ENCODE assay signal across 1 cellular context in the genomic region with DNA sequence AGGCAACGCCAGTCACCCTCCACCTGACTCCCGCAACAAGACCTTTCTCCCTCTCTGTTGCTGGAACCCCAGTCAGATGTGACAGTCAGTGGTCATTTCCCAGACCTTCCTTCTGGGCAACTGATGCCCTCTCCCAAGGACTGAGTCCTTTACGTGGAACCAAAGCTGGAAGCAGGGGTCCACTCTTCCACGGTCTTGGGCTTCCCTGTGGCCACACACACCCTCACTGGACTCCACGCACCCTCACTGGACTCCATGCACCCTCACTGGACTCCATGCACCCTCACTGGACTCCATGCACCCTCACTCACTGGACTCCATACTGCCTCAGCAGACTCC.
TF ChIP-seq lines count a peak whose summit lies in the region.

No MANE protein-coding gene starts in this region.

TF ChIP-seq in HCT116, 20 proteins besides CTCF, POLR2A, EP300 and RAD21 (continued from another document):
- TF ChIP-seq, protein P1, sequence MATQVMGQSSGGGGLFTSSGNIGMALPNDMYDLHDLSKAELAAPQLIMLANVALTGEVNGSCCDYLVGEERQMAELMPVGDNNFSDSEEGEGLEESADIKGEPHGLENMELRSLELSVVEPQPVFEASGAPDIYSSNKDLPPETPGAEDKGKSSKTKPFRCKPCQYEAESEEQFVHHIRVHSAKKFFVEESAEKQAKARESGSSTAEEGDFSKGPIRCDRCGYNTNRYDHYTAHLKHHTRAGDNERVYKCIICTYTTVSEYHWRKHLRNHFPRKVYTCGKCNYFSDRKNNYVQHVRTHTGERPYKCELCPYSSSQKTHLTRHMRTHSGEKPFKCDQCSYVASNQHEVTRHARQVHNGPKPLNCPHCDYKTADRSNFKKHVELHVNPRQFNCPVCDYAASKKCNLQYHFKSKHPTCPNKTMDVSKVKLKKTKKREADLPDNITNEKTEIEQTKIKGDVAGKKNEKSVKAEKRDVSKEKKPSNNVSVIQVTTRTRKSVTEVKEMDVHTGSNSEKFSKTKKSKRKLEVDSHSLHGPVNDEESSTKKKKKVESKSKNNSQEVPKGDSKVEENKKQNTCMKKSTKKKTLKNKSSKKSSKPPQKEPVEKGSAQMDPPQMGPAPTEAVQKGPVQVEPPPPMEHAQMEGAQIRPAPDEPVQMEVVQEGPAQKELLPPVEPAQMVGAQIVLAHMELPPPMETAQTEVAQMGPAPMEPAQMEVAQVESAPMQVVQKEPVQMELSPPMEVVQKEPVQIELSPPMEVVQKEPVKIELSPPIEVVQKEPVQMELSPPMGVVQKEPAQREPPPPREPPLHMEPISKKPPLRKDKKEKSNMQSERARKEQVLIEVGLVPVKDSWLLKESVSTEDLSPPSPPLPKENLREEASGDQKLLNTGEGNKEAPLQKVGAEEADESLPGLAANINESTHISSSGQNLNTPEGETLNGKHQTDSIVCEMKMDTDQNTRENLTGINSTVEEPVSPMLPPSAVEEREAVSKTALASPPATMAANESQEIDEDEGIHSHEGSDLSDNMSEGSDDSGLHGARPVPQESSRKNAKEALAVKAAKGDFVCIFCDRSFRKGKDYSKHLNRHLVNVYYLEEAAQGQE (IDR thresholded peaks at IDR 0.05; ENCODE audit: low read depth) = no peak
- TF ChIP-seq POLR2AphosphoS5 (IDR thresholded peaks at IDR 0.05; ENCODE audit: low read depth, low read length) = no peak
- TF ChIP-seq CEBPB (IDR thresholded peaks at IDR 0.05; ENCODE audit: low read depth) = no peak
